In genomic region chr5:58235279-58235678, GRCh38 we compare ENCODE assay signal across 13 cellular contexts.
DNase-seq lines count a peak whose midpoint lies in the region; ATAC-seq and TF ChIP-seq lines count a peak whose summit lies in the region.
"Had no signal": no experiment of that assay in that cellular context is flagged by ENCODE, and none has a peak within 500 bp of the region (broad histone marks: within the 10 kb centered on the region; RNA-seq: fewer than 3 reads in every experiment).

No MANE protein-coding gene starts in this region.

- DNase-seq in left ventricle myocardium superior (no peak), left ventricle myocardium inferior (no peak), SKM-1 treated with dmso at 0.1 percent for 144 hours (lab: John Stamatoyannopoulos, UW; ENCODE audit: unreplicated experiment) (peak; percentile 91), hepatocyte (ENCODE audit: low spot score) (peak; percentile 56), NCI-H524 (lab: John Stamatoyannopoulos, UW) (no peak)
- DNase-seq in stimulated activated CD4-positive, alpha-beta T cell treated with anti-CD3 and anti-CD28 coated beads, Interleukin-1b, Interleukin-23, amount 100 ng/mL, for 48 hours, result no peak
- DNase-seq in activated naive CD4-positive, alpha-beta T cell treated with anti-CD3 and anti-CD28 coated beads, Interleukin-2, amount 10 ng/mL, durations not matched to agents 7 days and 5 days, result no peak
- DNase-seq: ACHN; activated naive CD8-positive, alpha-beta T cell treated with anti-CD3 and anti-CD28 coated beads, Interleukin-2, amount 10 ng/mL, durations not matched to agents 7 days and 5 days; hypothalamus; NCI-H2029; T1000 had no signal

- no peak overlapping the region for H2AFZ ChIP-seq in hepatocyte

- H3K79me2 ChIP-seq in hepatocyte, result no peaks in the 10 kb centered on the region

- no peak overlapping the region for H3K27ac Mint-ChIP-seq in activated naive CD4-positive, alpha-beta T cell treated with anti-CD3 and anti-CD28 coated beads, Interleukin-2, amount 10 ng/mL, durations not matched to agents 7 days and 5 days
- H3K27ac Mint-ChIP-seq: activated naive CD8-positive, alpha-beta T cell treated with anti-CD3 and anti-CD28 coated beads, Interleukin-2, amount 10 ng/mL, durations not matched to agents 7 days and 5 days had no signal

- H3K4me3 ChIP-seq in left ventricle myocardium inferior, result no peak overlapping the region
- no peak overlapping the region for H3K4me3 ChIP-seq in hepatocyte

- H3K36me3 Mint-ChIP-seq in activated naive CD4-positive, alpha-beta T cell treated with anti-CD3 and anti-CD28 coated beads, Interleukin-2, amount 10 ng/mL, durations not matched to agents 7 days and 5 days, result no peaks in the 10 kb centered on the region
- H3K36me3 Mint-ChIP-seq: activated naive CD8-positive, alpha-beta T cell treated with anti-CD3 and anti-CD28 coated beads, Interleukin-2, amount 10 ng/mL, durations not matched to agents 7 days and 5 days had no signal

- no peaks in the 10 kb centered on the region for H3K27me3 Mint-ChIP-seq in activated naive CD4-positive, alpha-beta T cell treated with anti-CD3 and anti-CD28 coated beads, Interleukin-2, amount 10 ng/mL, durations not matched to agents 7 days and 5 days
- H3K27me3 Mint-ChIP-seq: activated naive CD8-positive, alpha-beta T cell treated with anti-CD3 and anti-CD28 coated beads, Interleukin-2, amount 10 ng/mL, durations not matched to agents 7 days and 5 days had no signal

- ATAC-seq in left ventricle myocardium superior, result peak; percentile 41
- no peak for ATAC-seq in HG03439 (IDR thresholded peaks at IDR 0.05; ENCODE audit: unreplicated experiment)

- CTCF ChIA-PET in activated naive CD4-positive, alpha-beta T cell treated with anti-CD3 and anti-CD28 coated beads, Interleukin-2, amount 10 ng/mL, durations not matched to agents 7 days and 5 days (lab: Charles Lee), result no interaction called here

- WGBS in hepatocyte (ENCODE audit: low lambda C conversion rate, missing lambda C conversion rate), result 26% methylated on average over 3 of the region's 3 CpGs

- no peaks in the 10 kb centered on the region for H3K9me2 ChIP-seq in hepatocyte (replicated peaks; ENCODE audit: insufficient read depth)

- H3K27me3 ChIP-seq in left ventricle myocardium inferior (ENCODE audit: low read depth) (no peaks in the 10 kb centered on the region), hepatocyte (no peaks in the 10 kb centered on the region)

- H3K9me3 Mint-ChIP-seq in activated naive CD4-positive, alpha-beta T cell treated with anti-CD3 and anti-CD28 coated beads, Interleukin-2, amount 10 ng/mL, durations not matched to agents 7 days and 5 days, result no peaks in the 10 kb centered on the region
- H3K9me3 Mint-ChIP-seq: activated naive CD8-positive, alpha-beta T cell treated with anti-CD3 and anti-CD28 coated beads, Interleukin-2, amount 10 ng/mL, durations not matched to agents 7 days and 5 days had no signal

- TF ChIP-seq CTCF in left ventricle myocardium inferior (IDR thresholded peaks at IDR 0.05; ENCODE audit: borderline replicate concordance), result no peak
- no peak for TF ChIP-seq CTCF in hepatocyte (IDR thresholded peaks at IDR 0.05; ENCODE audit: poor library complexity)

- no peaks in the 10 kb centered on the region for H3K4me1 Mint-ChIP-seq in activated naive CD4-positive, alpha-beta T cell treated with anti-CD3 and anti-CD28 coated beads, Interleukin-2, amount 10 ng/mL, durations not matched to agents 7 days and 5 days
- H3K4me1 Mint-ChIP-seq: activated naive CD8-positive, alpha-beta T cell treated with anti-CD3 and anti-CD28 coated beads, Interleukin-2, amount 10 ng/mL, durations not matched to agents 7 days and 5 days had no signal

- no peak overlapping the region for H3K27ac ChIP-seq in left ventricle myocardium inferior (replicated peaks)
- no peak overlapping the region for H3K27ac ChIP-seq in hepatocyte

- no peaks in the 10 kb centered on the region for H4K20me1 ChIP-seq in hepatocyte (ENCODE audit: insufficient read depth, poor library complexity, severe bottlenecking)

- intact Hi-C loops in left ventricle myocardium superior (cut with micrococcal nuclease), result no loop called here
- intact Hi-C loops in left ventricle myocardium inferior (cut with micrococcal nuclease), result no loop called here

- H3K4me1 ChIP-seq in left ventricle myocardium inferior, result peaks cover 10% of the 10 kb centered on the region
- peaks cover 4% of the 10 kb centered on the region for H3K4me1 ChIP-seq in hepatocyte (ENCODE audit: insufficient read depth)

- H3K36me3 ChIP-seq in left ventricle myocardium inferior (no peaks in the 10 kb centered on the region), hepatocyte (replicated peaks; ENCODE audit: insufficient read depth, low read depth) (no peaks in the 10 kb centered on the region)

- H3K4me3 Mint-ChIP-seq in activated naive CD4-positive, alpha-beta T cell treated with anti-CD3 and anti-CD28 coated beads, Interleukin-2, amount 10 ng/mL, durations not matched to agents 7 days and 5 days, result no peak overlapping the region
- H3K4me3 Mint-ChIP-seq: activated naive CD8-positive, alpha-beta T cell treated with anti-CD3 and anti-CD28 coated beads, Interleukin-2, amount 10 ng/mL, durations not matched to agents 7 days and 5 days had no signal

- H3K4me2 ChIP-seq in hepatocyte, result no peak overlapping the region

- H3K9me3 ChIP-seq in left ventricle myocardium inferior (replicated peaks), result no peaks in the 10 kb centered on the region
- H3K9me3 ChIP-seq in hepatocyte (ENCODE audit: low read depth), result no peaks in the 10 kb centered on the region

Comparison
In these comparisons a context has a peak if more than half of its experiments do, and no peak if none do; other contexts are left out.
1. DNase-seq: peak in SKM-1 treated with dmso at 0.1 percent for 144 hours (single experiment) and hepatocyte (single experiment); none in left ventricle myocardium superior (single experiment), left ventricle myocardium inferior (single experiment), stimulated activated CD4-positive, alpha-beta T cell treated with anti-CD3 and anti-CD28 coated beads, Interleukin-1b, Interleukin-23, amount 100 ng/mL, for 48 hours (single experiment), activated naive CD4-positive, alpha-beta T cell treated with anti-CD3 and anti-CD28 coated beads, Interleukin-2, amount 10 ng/mL, durations not matched to agents 7 days and 5 days (single experiment) and NCI-H524 (0 of 2).